In the genomic region with DNA sequence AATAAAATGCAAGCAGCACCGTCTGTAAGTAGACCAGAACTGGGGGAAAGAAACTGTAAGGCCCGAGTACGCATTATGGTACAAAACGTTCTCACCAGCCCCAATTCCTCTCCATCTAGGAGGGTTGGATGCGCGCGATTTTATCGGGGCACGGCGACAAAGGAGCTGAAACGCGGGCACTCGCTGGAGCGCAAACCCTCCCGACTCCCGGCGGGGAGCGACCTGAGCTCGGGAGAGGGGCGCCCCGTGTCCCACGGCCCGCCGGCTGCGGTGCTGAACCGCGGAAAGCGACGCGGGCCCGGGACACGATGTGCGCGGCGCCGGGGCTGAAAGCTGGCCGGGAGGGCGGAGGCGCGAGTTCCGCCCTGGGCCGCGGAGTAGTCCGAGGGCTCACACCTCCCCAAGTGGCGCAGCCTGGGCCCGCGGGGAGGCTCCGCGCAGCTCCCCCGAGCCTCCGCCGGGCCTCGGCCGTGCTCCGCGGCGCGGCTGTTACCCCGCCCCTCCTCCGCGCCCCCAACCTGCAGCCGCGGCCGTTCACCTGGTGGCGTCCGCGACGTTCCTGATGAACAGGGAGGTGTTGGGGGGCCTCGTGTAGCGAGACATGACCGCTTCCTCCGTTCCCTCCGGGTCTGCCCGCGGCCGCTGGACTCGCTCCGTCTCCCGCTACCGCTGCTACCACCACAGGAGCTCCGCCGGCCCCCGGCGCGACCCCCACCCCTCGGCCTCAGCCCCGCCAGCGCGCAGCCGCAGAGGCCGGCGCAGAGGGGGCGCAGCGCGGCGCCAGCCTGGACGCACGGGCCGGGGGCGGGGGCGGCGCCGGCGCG, we compare ENCODE assay signal across 8 cellular contexts. TPM values are rescaled to one million over a fixed set of nuclear protein-coding genes. Genes with fewer than 3 reads are reported as not detected.
A peak's percentile ranks its signal among the peaks of the same experiment; 100 is the strongest.
DNase-seq lines count a peak whose midpoint lies in the region; ATAC-seq and TF ChIP-seq lines count a peak whose summit lies in the region.

A gene (minus strand): TSS at position 787 of the 824 bp plus-strand sequence. CDS start 184 bp downstream, at position 603.

- H3K27ac Mint-ChIP-seq in GM23338 (no peak within 1 kb of the TSS; the same call in 1 of the 2 replicates), endodermal cell (peak within 1 kb of the TSS; percentile 6)
- peak within 1 kb of the TSS; percentile 38 for H3K27ac Mint-ChIP-seq in activated CD8-positive, alpha-beta T cell treated with anti-CD3 and anti-CD28 coated beads for 36 hours

- no peaks in the 10 kb centered on the region for H3K9me2 ChIP-seq in GM23338 (ENCODE audit: insufficient read depth)

- H3K4me1 ChIP-seq in ES-I3 (ENCODE audit: insufficient read depth, low read length) (no peaks in the 10 kb centered on the region), GM23338 (ENCODE audit: insufficient read depth) (peaks cover 7% of the 10 kb centered on the region; the same call in 1 of the 2 replicates), endodermal cell (ENCODE audit: control insufficient read depth, insufficient read depth, low read length) (no peaks in the 10 kb centered on the region), mucosa of rectum (ENCODE audit: control insufficient read depth in 2 of 2, insufficient read depth in 2 of 2, low read length in 2 of 2) (peaks cover 5 to 7% of the 10 kb centered on the region in 2 donors)

- CTCF ChIA-PET in activated CD8-positive, alpha-beta T cell treated with anti-CD3 and anti-CD28 coated beads for 36 hours (lab: Charles Lee) = interaction anchor here (0.9 to 2.4 kb wide), 6 partner anchors 17 to 160 kb away, joined by 3 to 10 read pairs (median 4); a partner anchor contains a TSS

- H3K9me3 ChIP-seq in ES-I3 (ENCODE audit: control insufficient read depth, insufficient read depth, low read length) (no peaks in the 10 kb centered on the region), endodermal cell (ENCODE audit: control insufficient read depth, low read length) (no peaks in the 10 kb centered on the region), mucosa of rectum (ENCODE audit: control insufficient read depth in 2 of 2, low read length in 2 of 2) (no peaks in the 10 kb centered on the region)

- peak within 1 kb of the TSS; percentile 96 for H2AFZ ChIP-seq in GM23338

- no peaks in the 10 kb centered on the region for H3K79me2 ChIP-seq in GM23338 (replicated peaks; ENCODE audit: insufficient read depth)

- H3K9ac ChIP-seq in ES-I3 (ENCODE audit: low read depth, low read length) (peak within 1 kb of the TSS; percentile 97), endodermal cell (ENCODE audit: extremely low read depth, low read length, poor library complexity, severe bottlenecking) (peak within 1 kb of the TSS; percentile 47), mucosa of rectum (ENCODE audit: low read depth in 1 of 2, low read length in 2 of 2) (peak within 1 kb of the TSS; percentile 47 to 48)

- H3K4me1 Mint-ChIP-seq in GM23338 = peaks cover 6% of the 10 kb centered on the region
- peaks cover 5% of the 10 kb centered on the region for H3K4me1 Mint-ChIP-seq in activated CD8-positive, alpha-beta T cell treated with anti-CD3 and anti-CD28 coated beads for 36 hours (ENCODE audit: low read depth)
- H3K4me1 Mint-ChIP-seq in endodermal cell = peaks cover 5% of the 10 kb centered on the region

- H3K4me3 Mint-ChIP-seq in GM23338 (peak within 1 kb of the TSS; percentile 90), endodermal cell (peak within 1 kb of the TSS; percentile 73)
- H3K4me3 Mint-ChIP-seq in activated CD8-positive, alpha-beta T cell treated with anti-CD3 and anti-CD28 coated beads for 36 hours = peak within 1 kb of the TSS; percentile 86

- peaks cover 56% of the 10 kb centered on the region for H3K27me3 ChIP-seq in GM23338 (ENCODE audit: insufficient read depth)
- peaks cover 13% of the 10 kb centered on the region for H3K27me3 ChIP-seq in endodermal cell (ENCODE audit: control insufficient read depth, insufficient read depth, low read length, poor library complexity, severe bottlenecking)
- peaks cover 0 to 3% of the 10 kb centered on the region in 2 donors for H3K27me3 ChIP-seq in mucosa of rectum (ENCODE audit: control insufficient read depth in 2 of 2, insufficient read depth in 2 of 2, low read length in 2 of 2)

- peak within 1 kb of the TSS; percentile 98 for H3K4me2 ChIP-seq in GM23338

- H3K27ac ChIP-seq in GM23338 (ENCODE audit: low read depth) (no peak within 1 kb of the TSS), endodermal cell (ENCODE audit: low read depth, low read length) (no peak within 1 kb of the TSS), mucosa of rectum (ENCODE audit: low read depth in 2 of 2, low read length in 2 of 2) (no peak within 1 kb of the TSS)

- intact Hi-C loops in activated CD8-positive, alpha-beta T cell treated with anti-CD3 and anti-CD28 coated beads for 36 hours (cut with micrococcal nuclease) = no loop called here

- ATAC-seq in GM23338 = peak; percentile 87
- ATAC-seq in activated CD8-positive, alpha-beta T cell treated with anti-CD3 and anti-CD28 coated beads for 36 hours = peak; percentile 88
- peak; percentile 89 for ATAC-seq in stimulated activated naive CD8-positive, alpha-beta T cell treated with anti-CD3 and anti-CD28 coated beads, Interleukin-15, Interleukin-2, amounts not matched to agents 100 U/mL and 50 U/mL, for 24 hours

- H3K36me3 ChIP-seq in ES-I3 (ENCODE audit: insufficient read depth, low read length) (no peaks in the 10 kb centered on the region), GM23338 (ENCODE audit: insufficient read depth) (no peaks in the 10 kb centered on the region), endodermal cell (ENCODE audit: control insufficient read depth, insufficient read depth, low read length) (no peaks in the 10 kb centered on the region), mucosa of rectum (ENCODE audit: control insufficient read depth in 2 of 2, insufficient read depth in 2 of 2, low read length in 2 of 2) (no peaks in the 10 kb centered on the region)

- no peaks in the 10 kb centered on the region; the same call in 2 of the 3 replicates for H3K36me3 Mint-ChIP-seq in GM23338 (ENCODE audit: low read depth)
- no peaks in the 10 kb centered on the region for H3K36me3 Mint-ChIP-seq in activated CD8-positive, alpha-beta T cell treated with anti-CD3 and anti-CD28 coated beads for 36 hours (ENCODE audit: low read depth)
- H3K36me3 Mint-ChIP-seq in endodermal cell (ENCODE audit: low read depth) = no peaks in the 10 kb centered on the region

- no peak for TF ChIP-seq CTCF in GM23338 (conservative IDR thresholded peaks at IDR 0.05; ENCODE audit: low read depth in 2 of 2)
- no peak for TF ChIP-seq CTCF in activated CD8-positive, alpha-beta T cell treated with anti-CD3 and anti-CD28 coated beads for 36 hours (IDR thresholded peaks at IDR 0.05)
- TF ChIP-seq CTCF in endodermal cell (conservative IDR thresholded peaks at IDR 0.05) = peak; percentile 23

- H3K4me3 ChIP-seq in GM23338 (peak within 1 kb of the TSS; percentile 84), endodermal cell (ENCODE audit: low read length) (peak within 1 kb of the TSS; percentile 89), mucosa of rectum (ENCODE audit: low read length in 2 of 2) (peak within 1 kb of the TSS; percentile 61 to 73)

- peaks cover 9% of the 10 kb centered on the region; the same call in 1 of the 2 replicates for H3F3A ChIP-seq in GM23338 (replicated peaks; ENCODE audit: low read depth)

- no peaks in the 10 kb centered on the region; the same call in 1 of the 2 replicates for H4K20me1 ChIP-seq in GM23338 (replicated peaks; ENCODE audit: insufficient read depth)

- 0 to 3% methylated on average over 8 to 105 of the region's 105 CpGs for WGBS in endodermal cell (ENCODE audit: insufficient coverage in 1 of 2, insufficient read length in 1 of 2), 2 experiments

- POLR2A ChIA-PET in activated CD8-positive, alpha-beta T cell treated with anti-CD3 and anti-CD28 coated beads for 36 hours (lab: Charles Lee) = interaction anchor here (0.8 to 2.5 kb wide), 2 partner anchors 19 to 35 kb away, joined by 3 to 21 read pairs; a partner anchor contains a TSS

- peaks cover 23% of the 10 kb centered on the region for H3K27me3 Mint-ChIP-seq in GM23338 (ENCODE audit: insufficient read depth, low read depth, poor library complexity)
- peaks cover 9% of the 10 kb centered on the region for H3K27me3 Mint-ChIP-seq in activated CD8-positive, alpha-beta T cell treated with anti-CD3 and anti-CD28 coated beads for 36 hours
- peaks cover 38% of the 10 kb centered on the region for H3K27me3 Mint-ChIP-seq in endodermal cell (ENCODE audit: insufficient read depth)

- DNase-seq in GM23338 (ENCODE audit: low spot score) (peak; percentile 76), NCI-H1092 treated with DMSO at 0.1 percent for 48 hours (lab: John Stamatoyannopoulos, UW) (peak; percentile 43), endodermal cell (peak; percentile 84), NCI-H510A (lab: John Stamatoyannopoulos, UW) (no peak)
- peak; percentile 43 for DNase-seq in activated CD8-positive, alpha-beta T cell treated with anti-CD3 and anti-CD28 coated beads for 36 hours
- peak; percentile 45 for DNase-seq in stimulated activated naive CD8-positive, alpha-beta T cell treated with anti-CD3 and anti-CD28 coated beads, Interleukin-15, Interleukin-2, amounts not matched to agents 100 U/mL and 50 U/mL, for 24 hours

- H3K9me3 Mint-ChIP-seq in GM23338 (no peaks in the 10 kb centered on the region), endodermal cell (no peaks in the 10 kb centered on the region)
- H3K9me3 Mint-ChIP-seq in activated CD8-positive, alpha-beta T cell treated with anti-CD3 and anti-CD28 coated beads for 36 hours = no peaks in the 10 kb centered on the region

TF ChIP-seq in GM23338, 12 proteins besides CTCF, POLR2A, EP300 and RAD21 (continues in another document):
- no peak for TF ChIP-seq CREB1 (CRISPR knock-in tag; IDR thresholded peaks at IDR 0.05; ENCODE audit: low read depth)
- TF ChIP-seq STAT1 (IDR thresholded peaks at IDR 0.05; ENCODE audit: unreplicated experiment) = no peak
- no peak for TF ChIP-seq JUNB (IDR thresholded peaks at IDR 0.05; ENCODE audit: unreplicated experiment)

RNA-seq across cellular contexts. Expression of the gene that starts here (rescaled TPM):
- 2.6 and 3.6 TPM in 2 replicates for total RNA-seq in GM23338 (2014; rRNA removed; shearing (Covaris generic))
- polyA plus RNA-seq in GM23338 (2016; fragmentation: Nextera tagmentation; extraction: Ambion mirVana) = 2.3 and 3.6 TPM in 2 replicates
- 1 to 10 TPM in 1 of 2 experiments, under 1 TPM in 1; 0.83 to 1.1 TPM for total RNA-seq in activated CD8-positive, alpha-beta T cell treated with anti-CD3 and anti-CD28 coated beads for 36 hours
- 10 to 100 TPM in 1 of 2 donors, 1 to 10 TPM in 1; 9.2 to 17.8 TPM for total RNA-seq in endodermal cell
- polyA plus RNA-seq in endodermal cell (2013, experiment 1 of 2) = 16.4 TPM
- 16.3 TPM for polyA plus RNA-seq in endodermal cell (2013, experiment 2 of 2)

Comparison
In these comparisons a context has a peak if more than half of its experiments do, and no peak if none do; other contexts are left out.
1. H3K9ac ChIP-seq: peak in every context shown above with its lines; median percentile 97 in ES-I3; 48 in mucosa of rectum; 47 in endodermal cell.